ENCODE assay signal across 14 cellular contexts in genomic region chr6:6584310-6585002, GRCh38. TPM values are rescaled to one million over a fixed set of nuclear protein-coding genes. Genes with fewer than 3 reads are reported as not detected.
DNase-seq lines count a peak whose midpoint lies in the region; ATAC-seq, FAIRE-seq and TF ChIP-seq lines count a peak whose summit lies in the region.
"Had no signal": no experiment of that assay in that cellular context is flagged by ENCODE, and none has a peak within 500 bp of the region (broad histone marks: within the 10 kb centered on the region; RNA-seq: fewer than 3 reads in every experiment).

No MANE protein-coding gene starts in this region.

- SMC1A ChIA-PET in GM12878 (lab: Charles Lee; ENCODE audit: uncharacterized antibody, unreplicated experiment), result interaction anchor here (0.7 to 4.9 kb wide), 15 partner anchors 9 to 526 kb away, joined by 3 to 46 read pairs (median 3); no protein-coding TSS in a partner anchor

- in situ Hi-C loops in GM18951 (cut with MboI; ENCODE audit: low sequenced_read_pairs, unreplicated experiment), result no loop called here
- in situ Hi-C loops in GM12878 (cut with MboI), result no loop called here

- RAD21 ChIA-PET in GM12878 (lab: Charles Lee; ENCODE audit: unreplicated experiment), result interaction anchor here (0.9 to 6.1 kb wide), 10 partner anchors 9 to 528 kb away, joined by 3 to 47 read pairs (median 3); no protein-coding TSS in a partner anchor

- H3K36me3 ChIP-seq in GM12878 (ENCODE audit: control insufficient read depth in 2 of 2, insufficient read depth in 2 of 2, low read length in 1 of 2) (peaks cover 0 to 16% of the 10 kb centered on the region in 2 experiments; a peak in 2 of 4 replicates), vagina (no peaks in the 10 kb centered on the region)
- H3K36me3 ChIP-seq: left ventricle myocardium inferior had no signal

- peak; percentile 15 for TF ChIP-seq POLR2A in GM18951 (IDR thresholded peaks at IDR 0.05; ENCODE audit: extremely low read depth, insufficient read depth, insufficient read length)
- TF ChIP-seq POLR2A in GM12878 (IDR thresholded peaks at IDR 0.05; ENCODE audit: low read depth, low read length), result peak; percentile 33; the same call in 1 of the 2 replicates
- TF ChIP-seq POLR2A in vagina (IDR thresholded peaks at IDR 0.05), result no peak

- CTCF ChIA-PET in GM12878 (lab: Yijun Ruan, JAX), result interaction anchor here (0.7 to 5.8 kb wide), 14 partner anchors 9 to 476 kb away, joined by 3 to 92 read pairs (median 3); no protein-coding TSS in a partner anchor

- peak; percentile 58 for TF ChIP-seq RAD21 in GM12878 (IDR thresholded peaks at IDR 0.05; ENCODE audit: insufficient read depth, low read depth, low read length)

- peaks cover 3% of the 10 kb centered on the region; the same call in 2 of the 3 replicates for H3K9me3 ChIP-seq in GM12878 (replicated peaks; ENCODE audit: control insufficient read depth, insufficient read depth, low read length)
- no peaks in the 10 kb centered on the region for H3K9me3 ChIP-seq in vagina
- H3K9me3 ChIP-seq: left ventricle myocardium inferior had no signal

- 33% methylated on average over 7 of the region's 7 CpGs for WGBS in GM12878 (ENCODE audit: insufficient coverage, insufficient replicate concordance, low lambda C conversion rate, missing lambda C conversion rate)

- H3K9ac ChIP-seq in GM12878 (ENCODE audit: control insufficient read depth, insufficient read depth, low read length), result peak overlapping the region; percentile 99

- peak; percentile 54 for FAIRE-seq in GM12878 (lab: Jason Lieb, UNC)
- FAIRE-seq: astrocyte, endometrium had no signal

- H3K27me3 ChIP-seq in GM12878 (replicated peaks in 1 of 2; ENCODE audit: control insufficient read depth in 2 of 2, insufficient read depth in 2 of 2, low read length in 1 of 2) (no peaks in the 10 kb centered on the region), vagina (no peaks in the 10 kb centered on the region)

- POLR2A ChIA-PET in GM12878 (lab: Charles Lee), result interaction anchor here (1.2 to 3.7 kb wide), 4 partner anchors 38 to 59 kb away, joined by 3 to 25 read pairs (median 8); no protein-coding TSS in a partner anchor

- no peak for DNase-seq in GM12864 (ENCODE audit: low read depth)
- DNase-seq in Kasumi-1 (lab: John Stamatoyannopoulos, UW), result peak; percentile 15 to 35
- DNase-seq in GM12878 (ENCODE audit: low read depth, low spot score), result peak; percentile 77
- no peak for DNase-seq in vagina (ENCODE audit: extremely low spot score in 2 of 2)
- no peak for DNase-seq in NCI-H1694 (lab: John Stamatoyannopoulos, UW)
- DNase-seq in cardiac septum (ENCODE audit: low spot score), result no peak
- DNase-seq in NCI-H2107 treated with DMSO at 0.1 percent for 48 hours (lab: John Stamatoyannopoulos, UW; ENCODE audit: unreplicated experiment), result no peak
- DNase-seq: head of caudate nucleus, left ventricle myocardium inferior, NCI-H526 treated with DMSO at 0.1 percent for 48 hours had no signal

- ATAC-seq in GM12878, result peak; percentile 53

- intact Hi-C loops in GM12878 (cut with micrococcal nuclease; ENCODE audit: unreplicated experiment), result loop anchor here (1.0 to 10.0 kb wide), 6 partner anchors 23 to 730 kb away; partner anchors contain the start of gene SSR1
- intact Hi-C loops in vagina (cut with DNase I), result no loop called here
- intact Hi-C loops in cardiac septum (cut with DNase I), result no loop called here

- 0 out of 2 replicates have a peak overlapping the region, but pooled peaks have one; percentile 26 for H2AFZ ChIP-seq in GM12878 (ENCODE audit: control insufficient read depth, low read depth, low read length)

- no peaks in the 10 kb centered on the region for H4K20me1 ChIP-seq in GM12878 (ENCODE audit: control insufficient read depth, insufficient read depth)

- H3K4me2 ChIP-seq in GM12878 (ENCODE audit: control insufficient read depth, insufficient read depth), result peak overlapping the region; percentile 97

- no TSS peak for BruUV-seq in GM12878 (replicated peaks; lab: Mats Ljungman, UMichigan)

- TF ChIP-seq CTCF in GM12864 (IDR thresholded peaks at IDR 0.05; ENCODE audit: low read depth, low read length, missing control alignments) (peak; percentile 60), GM12878 (IDR thresholded peaks at IDR 0.05 in 2 of 3, conservative IDR thresholded peaks at IDR 0.05 in 1 of 3; ENCODE audit: control insufficient read depth in 2 of 3, extremely low read depth in 1 of 3, insufficient read depth in 1 of 3, low read depth in 3 of 3, low read length in 3 of 3) (peak; percentile 55 to 83 (median 55); a peak in 5 of 6 replicates), vagina (IDR thresholded peaks at IDR 0.05) (no peak)

- TF ChIP-seq EP300 in GM12878 (IDR thresholded peaks at IDR 0.05; ENCODE audit: borderline replicate concordance in 1 of 2, control insufficient read depth in 1 of 2, low read depth in 2 of 2, low read length in 2 of 2), result no peak

- H3K4me1 ChIP-seq in GM12878 (ENCODE audit: control insufficient read depth, insufficient read depth, low read length), result peaks cover 12% of the 10 kb centered on the region
- no peaks in the 10 kb centered on the region for H3K4me1 ChIP-seq in vagina

- peak overlapping the region; percentile 100 for H3K27ac ChIP-seq in GM12878 (ENCODE audit: control insufficient read depth, insufficient read depth)
- no peak overlapping the region for H3K27ac ChIP-seq in vagina
- H3K27ac ChIP-seq: left ventricle myocardium inferior had no signal

- H3K79me2 ChIP-seq in GM12878 (ENCODE audit: control insufficient read depth, insufficient read depth, low read length), result peaks cover 87% of the 10 kb centered on the region

- peak overlapping the region; percentile 40 for H3K4me3 ChIP-seq in GM12864 (ENCODE audit: low read depth, low read length)
- H3K4me3 ChIP-seq in GM12878, result peak overlapping the region; percentile 72
- H3K4me3 ChIP-seq in vagina, result no peak overlapping the region
- H3K4me3 ChIP-seq: left ventricle myocardium inferior had no signal

TF ChIP-seq in GM12878, 131 proteins besides CTCF, POLR2A, EP300 and RAD21 (continues in another document):
- TF ChIP-seq BRCA1 (IDR thresholded peaks at IDR 0.05; ENCODE audit: low read depth, low read length) (no peak), RELA (IDR thresholded peaks at IDR 0.05; ENCODE audit: borderline replicate concordance, partially characterized antibody) (no peak), CBX3 (IDR thresholded peaks at IDR 0.05; ENCODE audit: borderline replicate concordance, low read depth) (no peak), MTA2 (IDR thresholded peaks at IDR 0.05; ENCODE audit: low read depth) (no peak), CHD4 (IDR thresholded peaks at IDR 0.05) (no peak)
- TF ChIP-seq, protein P1, sequence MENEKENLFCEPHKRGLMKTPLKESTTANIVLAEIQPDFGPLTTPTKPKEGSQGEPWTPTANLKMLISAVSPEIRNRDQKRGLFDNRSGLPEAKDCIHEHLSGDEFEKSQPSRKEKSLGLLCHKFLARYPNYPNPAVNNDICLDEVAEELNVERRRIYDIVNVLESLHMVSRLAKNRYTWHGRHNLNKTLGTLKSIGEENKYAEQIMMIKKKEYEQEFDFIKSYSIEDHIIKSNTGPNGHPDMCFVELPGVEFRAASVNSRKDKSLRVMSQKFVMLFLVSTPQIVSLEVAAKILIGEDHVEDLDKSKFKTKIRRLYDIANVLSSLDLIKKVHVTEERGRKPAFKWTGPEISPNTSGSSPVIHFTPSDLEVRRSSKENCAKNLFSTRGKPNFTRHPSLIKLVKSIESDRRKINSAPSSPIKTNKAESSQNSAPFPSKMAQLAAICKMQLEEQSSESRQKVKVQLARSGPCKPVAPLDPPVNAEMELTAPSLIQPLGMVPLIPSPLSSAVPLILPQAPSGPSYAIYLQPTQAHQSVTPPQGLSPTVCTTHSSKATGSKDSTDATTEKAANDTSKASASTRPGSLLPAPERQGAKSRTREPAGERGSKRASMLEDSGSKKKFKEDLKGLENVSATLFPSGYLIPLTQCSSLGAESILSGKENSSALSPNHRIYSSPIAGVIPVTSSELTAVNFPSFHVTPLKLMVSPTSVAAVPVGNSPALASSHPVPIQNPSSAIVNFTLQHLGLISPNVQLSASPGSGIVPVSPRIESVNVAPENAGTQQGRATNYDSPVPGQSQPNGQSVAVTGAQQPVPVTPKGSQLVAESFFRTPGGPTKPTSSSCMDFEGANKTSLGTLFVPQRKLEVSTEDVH (IDR thresholded peaks at IDR 0.05; ENCODE audit: low read depth, partially characterized antibody), result no peak

RNA-seq across cellular contexts. Expression of gene LY86, which starts 4.1 kb away (rescaled TPM):
- total RNA-seq in GM12878 (2013; cell fraction: nucleolus; rRNA removed), result 79.0 and 83.4 TPM in 2 replicates
- total RNA-seq in GM12878 (2014; rRNA removed) (103 and 132 TPM in 2 replicates), GM12878 (2014; rRNA removed; fragmentation: Illumina TruSeq; extraction: Trizol) (111 and 122 TPM in 2 replicates), GM12878 (2021) (68.2 and 77.3 TPM in 2 replicates), vagina (4.9 TPM), cardiac septum (1.9 TPM)
- 90.7 TPM for polyA plus RNA-seq in GM12878 (2011; ENCODE audit: low read depth)
- polyA plus RNA-seq in GM12878 (2011; rRNA removed) (118 and 145 TPM in 2 replicates), GM12878 (2014; fragmentation: Illumina TruSeq; extraction: Trizol) (136 and 138 TPM in 2 replicates), GM12878 (2014; fragmentation: Nextera tagmentation; extraction: Ambion mirVana) (100 to 1,000 TPM; 306 to 457 TPM), GM12878 (2014; rRNA removed) (83.2 and 119 TPM in 2 replicates), GM12878 (2016; fragmentation: Nextera tagmentation; extraction: Ambion mirVana) (100 to 1,000 TPM; 180 to 186 TPM)
- polyA plus RNA-seq in GM12878 (2011; cell fraction: cytosol; rRNA removed), result 92.0 and 93.2 TPM in 2 replicates
- 28.5 and 54.0 TPM in 2 replicates for polyA plus RNA-seq in GM12878 (2011; cell fraction: nucleus; rRNA removed)
- 80.3 and 84.9 TPM in 2 replicates for polyA plus RNA-seq in GM12878 (2012)
- 50.8 and 71.5 TPM in 2 replicates for polyA minus RNA-seq in GM12878 (2011; rRNA and poly(A)+ RNA removed)
- polyA minus RNA-seq in GM12878 (2011; cell fraction: cytosol; rRNA and poly(A)+ RNA removed), result 31.0 and 32.2 TPM in 2 replicates
- polyA minus RNA-seq in GM12878 (2011; cell fraction: nucleus; rRNA and poly(A)+ RNA removed), result 14.5 and 15.8 TPM in 2 replicates
- total RNA-seq: astrocyte, M059J had no signal

Comparison
In these comparisons a context has a peak if more than half of its experiments do, and no peak if none do; other contexts are left out.
1. DNase-seq: peak in Kasumi-1 (2 of 2) and GM12878 (single experiment); none in GM12864 (single experiment), vagina (0 of 2), NCI-H1694 (single experiment), cardiac septum (single experiment) and NCI-H2107 treated with DMSO at 0.1 percent for 48 hours (single experiment).
2. H3K4me3 ChIP-seq: peak in GM12864 (single experiment) and GM12878 (single experiment); none in vagina (0 of 2).
3. CTCF ChIP-seq: peak in GM12864 (single experiment) and GM12878 (3 of 3); none in vagina (0 of 3).
4. POLR2A ChIP-seq: peak in GM18951 (single experiment) and GM12878 (single experiment); none in vagina (0 of 2).
5. RNA of gene LY86, which starts 4.1 kb away (total RNA-seq): 68.2 to 132 TPM in GM12878; 4.9 TPM in vagina (single experiment) and 1.9 TPM in cardiac septum (single experiment); every median in the first group is over 10 times any median in the second.